In the genomic region with DNA sequence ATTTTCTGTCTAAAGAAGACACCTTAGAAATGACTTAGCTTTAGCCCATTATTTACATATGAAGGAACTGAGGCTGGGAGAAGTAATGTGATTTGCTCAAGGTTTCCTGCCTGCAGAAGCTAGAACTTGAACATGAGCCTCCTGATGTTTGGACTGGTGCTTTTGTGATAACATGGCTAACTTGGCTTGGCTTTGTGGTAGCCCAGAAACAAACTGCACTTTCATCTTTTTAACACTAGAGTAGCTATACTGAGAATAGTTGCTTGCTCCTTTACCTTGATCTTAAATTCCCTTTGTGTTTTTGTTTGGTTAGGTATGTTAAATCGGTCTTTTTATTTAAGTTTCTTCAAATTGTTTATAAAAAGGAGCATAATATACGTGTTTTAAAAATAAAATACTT, we compare ENCODE assay signal across 28 cellular contexts.
"Had no signal": no experiment of that assay in that cellular context is flagged by ENCODE, and none has a peak within 500 bp of the region (broad histone marks: within the 10 kb centered on the region; RNA-seq: fewer than 3 reads in every experiment).

No MANE protein-coding gene starts in this region.

- H3K4me1 ChIP-seq: breast epithelium, esophagus muscularis mucosa, prostate gland, tibial nerve had no signal

- H3K27ac Mint-ChIP-seq: activated CD4-positive, alpha-beta memory T cell treated with anti-CD3 and anti-CD28 coated beads for 36 hours; activated naive CD4-positive, alpha-beta T cell treated with anti-CD3 and anti-CD28 coated beads for 36 hours; activated naive CD8-positive, alpha-beta T cell treated with anti-CD3 and anti-CD28 coated beads, Interleukin-2, amount 10 ng/mL, durations not matched to agents 7 days and 5 days; activated T-cell treated with anti-CD3 and anti-CD28 coated beads, Interleukin-2, amount 50 U/mL, for 72 hours; memory B cell; nephron; T-helper 17 cell had no signal

- H3K27me3 Mint-ChIP-seq: activated CD4-positive, alpha-beta memory T cell treated with anti-CD3 and anti-CD28 coated beads for 36 hours; activated naive CD8-positive, alpha-beta T cell treated with anti-CD3 and anti-CD28 coated beads, Interleukin-2, amount 10 ng/mL, durations not matched to agents 7 days and 5 days; central memory CD8-positive, alpha-beta T cell; T-helper 17 cell had no signal

- H3K79me2 ChIP-seq: hepatocyte had no signal

- H3K9me3 ChIP-seq: breast epithelium, esophagus muscularis mucosa, neutrophil, ovary, prostate gland, tibial nerve had no signal

- H3K9me3 Mint-ChIP-seq: activated CD4-positive, alpha-beta memory T cell treated with anti-CD3 and anti-CD28 coated beads for 36 hours; activated naive CD8-positive, alpha-beta T cell treated with anti-CD3 and anti-CD28 coated beads, Interleukin-2, amount 10 ng/mL, durations not matched to agents 7 days and 5 days; activated T-cell treated with anti-CD3 and anti-CD28 coated beads, Interleukin-2, amount 50 U/mL, for 72 hours; central memory CD8-positive, alpha-beta T cell; nephron had no signal

- H3K27ac ChIP-seq: breast epithelium, esophagus muscularis mucosa, hepatocyte, neutrophil, ovary, prostate gland, tibial nerve had no signal

- H3K4me1 Mint-ChIP-seq: activated naive CD8-positive, alpha-beta T cell treated with anti-CD3 and anti-CD28 coated beads, Interleukin-2, amount 10 ng/mL, durations not matched to agents 7 days and 5 days; central memory CD8-positive, alpha-beta T cell; memory B cell; nephron; T-helper 17 cell had no signal

- H3K4me2 ChIP-seq: hepatocyte had no signal

- FAIRE-seq: frontal cortex, islet of Langerhans had no signal

- H3K36me3 ChIP-seq: breast epithelium, esophagus muscularis mucosa, neutrophil, ovary, prostate gland, tibial nerve had no signal

- H3K4me3 ChIP-seq: breast epithelium, esophagus muscularis mucosa, hepatocyte, ovary, prostate gland, tibial nerve had no signal

- H3K27me3 ChIP-seq: breast epithelium, esophagus muscularis mucosa, hepatocyte, neutrophil, ovary, tibial nerve had no signal

- H3K36me3 Mint-ChIP-seq: activated CD4-positive, alpha-beta memory T cell treated with anti-CD3 and anti-CD28 coated beads for 36 hours; activated naive CD8-positive, alpha-beta T cell treated with anti-CD3 and anti-CD28 coated beads, Interleukin-2, amount 10 ng/mL, durations not matched to agents 7 days and 5 days; memory B cell had no signal

- DNase-seq: activated CD4-positive, alpha-beta memory T cell treated with anti-CD3 and anti-CD28 coated beads for 36 hours; activated CD4-positive, alpha-beta T cell treated with anti-CD3 and anti-CD28 coated beads for 48 hours; activated effector memory CD4-positive, alpha-beta T cell treated with Interleukin-2 at 50 U/mL for 16 hours; activated naive CD4-positive, alpha-beta T cell treated with anti-CD3 and anti-CD28 coated beads for 36 hours; activated naive CD8-positive, alpha-beta T cell treated with anti-CD3 and anti-CD28 coated beads, Interleukin-2, amount 10 ng/mL, durations not matched to agents 7 days and 5 days; activated T-cell treated with anti-CD3 and anti-CD28 coated beads, Interleukin-2, amount 50 U/mL, for 72 hours; amniotic stem cell; effector memory CD4-positive, alpha-beta T cell; glutamatergic neuron; left cardiac atrium; ovary; right cardiac atrium; stimulated activated CD4-positive, alpha-beta T cell treated with anti-CD3 and anti-CD28 coated beads, Interleukin-12 subunit alpha, Interleukin-12 subunit beta, amount 100 ng/mL, for 4 hours; stimulated activated CD4-positive, alpha-beta T cell treated with anti-CD3 and anti-CD28 coated beads, Interleukin-4, amount 100 ng/mL, for 4 hours; stimulated activated naive CD8-positive, alpha-beta T cell treated with anti-CD3 and anti-CD28 coated beads, Interleukin-15, Interleukin-2, amounts not matched to agents 100 U/mL and 50 U/mL, for 24 hours; substantia nigra; T-helper 17 cell had no signal

- ATAC-seq: activated T-cell treated with anti-CD3 and anti-CD28 coated beads, Interleukin-2, amount 50 U/mL, for 72 hours; left cardiac atrium; right cardiac atrium; stimulated activated naive CD8-positive, alpha-beta T cell treated with anti-CD3 and anti-CD28 coated beads, Interleukin-15, Interleukin-2, amounts not matched to agents 100 U/mL and 50 U/mL, for 24 hours; T-helper 17 cell had no signal

- H3K4me3 Mint-ChIP-seq: activated CD4-positive, alpha-beta memory T cell treated with anti-CD3 and anti-CD28 coated beads for 36 hours; activated naive CD4-positive, alpha-beta T cell treated with anti-CD3 and anti-CD28 coated beads for 36 hours; activated naive CD8-positive, alpha-beta T cell treated with anti-CD3 and anti-CD28 coated beads, Interleukin-2, amount 10 ng/mL, durations not matched to agents 7 days and 5 days; activated T-cell treated with anti-CD3 and anti-CD28 coated beads, Interleukin-2, amount 50 U/mL, for 72 hours; central memory CD8-positive, alpha-beta T cell; memory B cell; nephron; T-helper 17 cell had no signal
